1 cellular context compared by ENCODE assay signal in genomic region chr3:45062697-45063070, GRCh38.
A peak's percentile ranks its signal among the peaks of the same experiment; 100 is the strongest.
TF ChIP-seq lines count a peak whose summit lies in the region.

No MANE protein-coding gene starts in this region.

TF ChIP-seq in K562, 482 proteins besides CTCF, POLR2A, EP300 and RAD21 (continued from another document and continues in another):
- TF ChIP-seq RNF219 (CRISPR knock-in tag; IDR thresholded peaks at IDR 0.05), result no peak
- peak; percentile 12; the same call in 1 of the 2 replicates for TF ChIP-seq NFXL1 (CRISPR knock-in tag; IDR thresholded peaks at IDR 0.05)
- no peak for TF ChIP-seq EGR1 (conservative IDR thresholded peaks at IDR 0.05)
- no peak for TF ChIP-seq CHD2 (IDR thresholded peaks at IDR 0.05; ENCODE audit: low read depth, low read length)
- TF ChIP-seq ZFPM2 (CRISPR knock-in tag; IDR thresholded peaks at IDR 0.05), result peak; percentile 60; the same call in 1 of the 2 replicates
- no peak for TF ChIP-seq CHD4 (IDR thresholded peaks at IDR 0.05; ENCODE audit: insufficient read depth, insufficient replicate concordance, low read depth, low read length, poor library complexity, severe bottlenecking)
- no peak for TF ChIP-seq FOSL1 (tag; conservative IDR thresholded peaks at IDR 0.05)
- TF ChIP-seq ZNF766 (CRISPR knock-in tag; conservative IDR thresholded peaks at IDR 0.05), result no peak
- no peak for TF ChIP-seq SMARCA4 (IDR thresholded peaks at IDR 0.05)
- TF ChIP-seq SMAD3 (CRISPR knock-in tag; conservative IDR thresholded peaks at IDR 0.05), result no peak
- TF ChIP-seq HLTF (IDR thresholded peaks at IDR 0.05), result no peak
- no peak for TF ChIP-seq GTF2F1 (IDR thresholded peaks at IDR 0.05; ENCODE audit: low read depth, low read length)
- TF ChIP-seq ZBTB8A (IDR thresholded peaks at IDR 0.05; ENCODE audit: partially characterized antibody), result no peak
- TF ChIP-seq RNF2 (IDR thresholded peaks at IDR 0.05), result no peak
- TF ChIP-seq ZNF184 (CRISPR knock-in tag; IDR thresholded peaks at IDR 0.05), result no peak
- no peak for TF ChIP-seq ZNF785 (CRISPR knock-in tag; IDR thresholded peaks at IDR 0.05)
- TF ChIP-seq TCF7L2 (IDR thresholded peaks at IDR 0.05; ENCODE audit: low read depth, low read length), result no peak
- no peak for TF ChIP-seq JUND (IDR thresholded peaks at IDR 0.05; ENCODE audit: borderline replicate concordance, low read depth, low read length)
- no peak; the same call in 2 of the 3 replicates for TF ChIP-seq JUND (tag; IDR thresholded peaks at IDR 0.05; ENCODE audit: borderline replicate concordance, low read depth, low read length)
- peak; percentile 42; the same call in 1 of the 2 replicates for TF ChIP-seq ZNF449 (CRISPR knock-in tag; IDR thresholded peaks at IDR 0.05)
- 0 out of 2 replicates have a peak, but pooled peaks have one; percentile 10 for TF ChIP-seq ZNF583 (CRISPR knock-in tag; IDR thresholded peaks at IDR 0.05)
- no peak for TF ChIP-seq HEY1 (CRISPR knock-in tag; IDR thresholded peaks at IDR 0.05; ENCODE audit: borderline replicate concordance)
- 0 out of 2 replicates have a peak, but pooled peaks have one; percentile 27 for TF ChIP-seq DEAF1 (CRISPR knock-in tag; IDR thresholded peaks at IDR 0.05)
- TF ChIP-seq ETV1 (tag; conservative IDR thresholded peaks at IDR 0.05; ENCODE audit: low read depth), result no peak
- TF ChIP-seq EWSR1 (IDR thresholded peaks at IDR 0.05; ENCODE audit: borderline replicate concordance, low read depth, partially characterized antibody), result no peak
- no peak for TF ChIP-seq ZFP1 (CRISPR knock-in tag; IDR thresholded peaks at IDR 0.05)
- 0 out of 2 replicates have a peak, but pooled peaks have one; percentile 11 for TF ChIP-seq ZNF324 (CRISPR knock-in tag; IDR thresholded peaks at IDR 0.05)
- TF ChIP-seq ZNF347 (CRISPR knock-in tag; IDR thresholded peaks at IDR 0.05; ENCODE audit: low read depth), result 0 out of 2 replicates have a peak, but pooled peaks have one; percentile 35
- TF ChIP-seq BRF2 (IDR thresholded peaks at IDR 0.05; ENCODE audit: borderline replicate concordance, insufficient read depth, insufficient read length), result no peak
- TF ChIP-seq ID3 (CRISPR knock-in tag; IDR thresholded peaks at IDR 0.05), result no peak
- no peak for TF ChIP-seq ID3 (tag; IDR thresholded peaks at IDR 0.05)
- 0 out of 2 replicates have a peak, but pooled peaks have one; percentile 51 for TF ChIP-seq ZSCAN32 (CRISPR knock-in tag; IDR thresholded peaks at IDR 0.05)
- TF ChIP-seq SAFB (IDR thresholded peaks at IDR 0.05; ENCODE audit: borderline replicate concordance, low read depth, low read length), result no peak
- TF ChIP-seq NRF1 (conservative IDR thresholded peaks at IDR 0.05 in 1 of 2, IDR thresholded peaks at IDR 0.05 in 1 of 2), result no peak
- TF ChIP-seq HNRNPK (IDR thresholded peaks at IDR 0.05; ENCODE audit: low read depth, low read length, poor library complexity, severe bottlenecking), result no peak
- no peak for TF ChIP-seq ZNF318 (IDR thresholded peaks at IDR 0.05; ENCODE audit: borderline replicate concordance in 1 of 2, low read depth in 1 of 2)
- no peak for TF ChIP-seq NR1H2 (CRISPR knock-in tag; IDR thresholded peaks at IDR 0.05)
- no peak for TF ChIP-seq RBM34 (IDR thresholded peaks at IDR 0.05; ENCODE audit: borderline replicate concordance, insufficient read depth, low read length)
- 0 out of 2 replicates have a peak, but pooled peaks have one; percentile 19 for TF ChIP-seq ELK3 (CRISPR knock-in tag; IDR thresholded peaks at IDR 0.05)
- no peak for TF ChIP-seq TARDBP (IDR thresholded peaks at IDR 0.05)
- no peak for TF ChIP-seq BCOR (IDR thresholded peaks at IDR 0.05)
- TF ChIP-seq ZNF76 (CRISPR knock-in tag; IDR thresholded peaks at IDR 0.05; ENCODE audit: borderline replicate concordance), result peak; percentile 58; the same call in 1 of the 2 replicates
- TF ChIP-seq AFF1 (IDR thresholded peaks at IDR 0.05; ENCODE audit: low read depth in 1 of 2, partially characterized antibody in 2 of 2), result no peak
- TF ChIP-seq ZNF175 (CRISPR knock-in tag; IDR thresholded peaks at IDR 0.05; ENCODE audit: low read depth), result no peak
